ENCODE assay signal across 9 cellular contexts in the genomic region with DNA sequence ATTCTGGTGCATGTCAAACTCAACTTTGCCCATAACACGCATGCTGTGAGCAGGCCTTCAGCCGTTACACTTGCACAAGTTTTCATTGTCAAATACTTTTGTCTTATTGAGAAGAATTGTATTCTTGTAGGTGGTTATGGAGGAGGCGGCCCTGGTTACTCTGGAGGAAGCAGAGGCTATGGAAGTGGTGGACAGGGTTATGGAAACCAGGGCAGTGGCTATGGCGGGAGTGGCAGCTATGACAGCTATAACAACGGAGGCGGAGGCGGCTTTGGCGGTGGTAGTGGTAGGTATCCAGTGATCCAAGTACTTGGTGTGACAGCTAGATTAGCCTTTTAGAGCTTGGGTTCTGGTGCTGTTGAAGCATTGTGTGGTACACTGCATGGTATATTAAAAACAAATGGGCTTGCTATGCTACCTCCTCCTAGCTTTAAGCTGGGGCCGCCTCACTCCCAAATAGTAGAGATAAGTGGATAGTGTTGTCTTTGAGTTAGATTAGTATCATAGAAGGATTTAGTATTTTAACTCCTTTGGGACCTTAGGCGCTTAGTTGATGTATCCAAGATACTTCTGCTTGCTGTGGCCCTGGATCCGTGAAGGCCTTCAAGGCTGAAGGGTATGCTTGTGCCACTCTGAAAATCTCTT. TPM values are rescaled to one million over a fixed set of nuclear protein-coding genes. Genes with fewer than 3 reads are reported as not detected.
DNase-seq lines count a peak whose midpoint lies in the region; ATAC-seq and TF ChIP-seq lines count a peak whose summit lies in the region.
"Had no signal": no experiment of that assay in that cellular context is flagged by ENCODE, and none has a peak within 500 bp of the region (broad histone marks: within the 10 kb centered on the region; RNA-seq: fewer than 3 reads in every experiment).

No MANE protein-coding gene starts in this region.

- H3K9ac ChIP-seq in OCI-LY3 (ENCODE audit: low read length): no peak overlapping the region

- no peak overlapping the region for H3K27ac Mint-ChIP-seq in stimulated activated memory B cell treated with anti-CD40 and anti-IgM and Interleukin-4, amounts not matched to agents 10 μg/mL and 1 μg/mL and 100 μg/mL, for 72 hours

- no peak overlapping the region for H3K4me3 Mint-ChIP-seq in stimulated activated memory B cell treated with anti-CD40 and anti-IgM and Interleukin-4, amounts not matched to agents 10 μg/mL and 1 μg/mL and 100 μg/mL, for 72 hours

- peak overlapping the region; percentile 94 for H3K4me2 ChIP-seq in OCI-LY3 (ENCODE audit: low read length)

- peaks cover 57% of the 10 kb centered on the region for H4K20me1 ChIP-seq in OCI-LY3 (ENCODE audit: insufficient read depth, low read length)

- H3K36me3 ChIP-seq in OCI-LY3 (replicated peaks; ENCODE audit: low read depth, low read length): peaks cover 79% of the 10 kb centered on the region

- no peaks in the 10 kb centered on the region for H3K9me3 ChIP-seq in OCI-LY3 (ENCODE audit: insufficient read depth, low read length)

- peaks cover 53% of the 10 kb centered on the region for H3K79me2 ChIP-seq in OCI-LY3 (ENCODE audit: low read length)

- H3K4me1 Mint-ChIP-seq in stimulated activated memory B cell treated with anti-CD40 and anti-IgM and Interleukin-4, amounts not matched to agents 10 μg/mL and 1 μg/mL and 100 μg/mL, for 72 hours: peaks cover 57% of the 10 kb centered on the region

- no peaks in the 10 kb centered on the region for H3K27me3 ChIP-seq in OCI-LY3 (ENCODE audit: low read depth, low read length)

- H3K27ac ChIP-seq in OCI-LY3 (ENCODE audit: low read length): no peak overlapping the region

- H3K4me3 ChIP-seq in GM12864 (ENCODE audit: low read depth, low read length) (peak overlapping the region; percentile 98), OCI-LY3 (ENCODE audit: low read length) (peak overlapping the region; percentile 93), epithelial cell of proximal tubule (ENCODE audit: low read depth, low read length) (peak overlapping the region; percentile 90), skeletal muscle cell (ENCODE audit: low read depth, low read length) (peak overlapping the region; percentile 58)

- H3K36me3 Mint-ChIP-seq in stimulated activated memory B cell treated with anti-CD40 and anti-IgM and Interleukin-4, amounts not matched to agents 10 μg/mL and 1 μg/mL and 100 μg/mL, for 72 hours: peaks cover 26% of the 10 kb centered on the region

- no peak for DNase-seq in GM12864 (ENCODE audit: low read depth)
- no peak for DNase-seq in epithelial cell of proximal tubule (ENCODE audit: low read depth)
- no peak for DNase-seq in skeletal muscle cell (ENCODE audit: low read depth)
- DNase-seq in NCI-H1105 treated with DMSO at 0.1 percent for 48 hours (lab: John Stamatoyannopoulos, UW): no peak
- DNase-seq in sciatic nerve (ENCODE audit: low spot score): no peak
- DNase-seq: SHP77 had no signal

- peaks cover 34% of the 10 kb centered on the region for H3K4me1 ChIP-seq in OCI-LY3 (ENCODE audit: low read length)

- H3K9me3 Mint-ChIP-seq in stimulated activated memory B cell treated with anti-CD40 and anti-IgM and Interleukin-4, amounts not matched to agents 10 μg/mL and 1 μg/mL and 100 μg/mL, for 72 hours: no peaks in the 10 kb centered on the region

- TF ChIP-seq CTCF in GM12864 (IDR thresholded peaks at IDR 0.05; ENCODE audit: low read depth, low read length, missing control alignments) (no peak), OCI-LY3 (IDR thresholded peaks at IDR 0.05; ENCODE audit: low read depth, low read length) (no peak), epithelial cell of proximal tubule (conservative IDR thresholded peaks at IDR 0.05; ENCODE audit: low read depth, low read length) (no peak)

- intact Hi-C loops in sciatic nerve (cut with DNase I): no loop called here

- H2AFZ ChIP-seq in OCI-LY3 (ENCODE audit: low read depth, low read length): no peak overlapping the region

- no peak for ATAC-seq in GM21360 (IDR thresholded peaks at IDR 0.05; ENCODE audit: unreplicated experiment)
- no peak for ATAC-seq in stimulated activated memory B cell treated with anti-CD40 and anti-IgM and Interleukin-4, amounts not matched to agents 10 μg/mL and 1 μg/mL and 100 μg/mL, for 72 hours
- no peak for ATAC-seq in sciatic nerve

- no peaks in the 10 kb centered on the region for H3K27me3 Mint-ChIP-seq in stimulated activated memory B cell treated with anti-CD40 and anti-IgM and Interleukin-4, amounts not matched to agents 10 μg/mL and 1 μg/mL and 100 μg/mL, for 72 hours

RNA-seq across cellular contexts. Expression of a gene that starts 2.5 kb away (rescaled TPM):
- total RNA-seq in epithelial cell of proximal tubule (941 and 1,064 TPM in 2 replicates), sciatic nerve (694 TPM)

RNA-seq across cellular contexts. Expression of a gene that starts 3.1 kb away (rescaled TPM):
- total RNA-seq in epithelial cell of proximal tubule: 61.5 and 67.3 TPM in 2 replicates
- total RNA-seq in sciatic nerve: 77.9 TPM

RNA-seq across cellular contexts. Expression of a gene that starts 17.7 kb away (rescaled TPM):
- total RNA-seq in epithelial cell of proximal tubule (not detected in 2 replicates), sciatic nerve (7.7 TPM)

RNA-seq across cellular contexts. Expression of a gene that starts 41.9 kb away (rescaled TPM):
- total RNA-seq in epithelial cell of proximal tubule: 107 and 144 TPM in 2 replicates
- 72.5 TPM for total RNA-seq in sciatic nerve
